In the genomic region with DNA sequence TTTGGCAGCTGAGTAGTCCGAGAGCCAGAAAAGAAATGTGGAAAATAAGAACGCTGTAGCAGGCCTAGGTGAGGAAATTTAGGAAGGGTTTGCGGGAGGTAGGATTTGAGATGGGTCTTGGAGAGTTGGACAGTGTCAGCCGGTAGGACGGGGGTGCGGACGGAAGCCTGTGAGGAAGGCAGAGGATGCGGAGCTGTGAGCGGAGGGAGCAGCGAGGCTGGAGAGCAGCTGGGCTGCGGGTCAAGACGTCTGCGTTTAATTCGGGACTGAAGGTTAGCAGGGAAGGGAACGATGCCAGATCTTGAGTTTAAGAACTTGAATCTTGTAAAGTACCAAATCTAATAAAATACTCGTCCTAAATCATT, we compare ENCODE assay signal across 6 cellular contexts. TPM values are rescaled to one million over a fixed set of nuclear protein-coding genes. Genes with fewer than 3 reads are reported as not detected.
DNase-seq lines count a peak whose midpoint lies in the region; ATAC-seq lines count a peak whose summit lies in the region.

No MANE protein-coding gene starts in this region.

- H3K27me3 Mint-ChIP-seq in CD4-positive, alpha-beta memory T cell: no peaks in the 10 kb centered on the region
- peaks cover 11% of the 10 kb centered on the region for H3K27me3 Mint-ChIP-seq in activated T-helper 2 cell treated with anti-CD3 and anti-CD28 coated beads, Interferon-gamma antibody, Interleukin-2, Interleukin-4, amounts not matched to agents 10 μg/mL and 5 μg/mL and 100 μg/mL, durations not matched to agents 14 hours and 24 hours and 36 hours (ENCODE audit: low read depth)
- H3K27me3 Mint-ChIP-seq in memory B cell: no peaks in the 10 kb centered on the region

- intact Hi-C loops in CD4-positive, alpha-beta memory T cell (cut with micrococcal nuclease): loop anchor here (2.0 kb wide), 1 partner anchor 19 kb away; no protein-coding TSS in a partner anchor
- intact Hi-C loops in activated T-helper 2 cell treated with anti-CD3 and anti-CD28 coated beads, Interferon-gamma antibody, Interleukin-2, Interleukin-4, amounts not matched to agents 10 μg/mL and 5 μg/mL and 100 μg/mL, durations not matched to agents 14 hours and 24 hours and 36 hours (cut with micrococcal nuclease): loop anchor here (2.0 kb wide), 1 partner anchor 19 kb away; no protein-coding TSS in a partner anchor

- peaks cover 7% of the 10 kb centered on the region for H3K4me1 ChIP-seq in CD4-positive, alpha-beta memory T cell (ENCODE audit: insufficient read depth, low read length)

- H3K4me1 Mint-ChIP-seq in CD4-positive, alpha-beta memory T cell: peaks cover 8 to 17% (median 11%) of the 10 kb centered on the region in 4 donors
- H3K4me1 Mint-ChIP-seq in activated T-helper 2 cell treated with anti-CD3 and anti-CD28 coated beads, Interferon-gamma antibody, Interleukin-2, Interleukin-4, amounts not matched to agents 10 μg/mL and 5 μg/mL and 100 μg/mL, durations not matched to agents 14 hours and 24 hours and 36 hours (ENCODE audit: low read depth): peaks cover 13% of the 10 kb centered on the region
- peaks cover 18% of the 10 kb centered on the region for H3K4me1 Mint-ChIP-seq in memory B cell

- peaks cover 16% of the 10 kb centered on the region for H3K36me3 ChIP-seq in CD4-positive, alpha-beta memory T cell (ENCODE audit: insufficient read depth, low read length)

- H3K27me3 ChIP-seq in CD4-positive, alpha-beta memory T cell (ENCODE audit: insufficient read depth, low read length): no peaks in the 10 kb centered on the region

- H3K9me3 Mint-ChIP-seq in CD4-positive, alpha-beta memory T cell: no peaks in the 10 kb centered on the region
- no peaks in the 10 kb centered on the region for H3K9me3 Mint-ChIP-seq in activated T-helper 2 cell treated with anti-CD3 and anti-CD28 coated beads, Interferon-gamma antibody, Interleukin-2, Interleukin-4, amounts not matched to agents 10 μg/mL and 5 μg/mL and 100 μg/mL, durations not matched to agents 14 hours and 24 hours and 36 hours
- no peaks in the 10 kb centered on the region for H3K9me3 Mint-ChIP-seq in memory B cell

- peak in 1 of 5 donors; percentile 47 for DNase-seq in CD4-positive, alpha-beta memory T cell
- no peak for DNase-seq in activated T-helper 2 cell treated with anti-CD3 and anti-CD28 coated beads, Interferon-gamma antibody, Interleukin-2, Interleukin-4, amounts not matched to agents 10 μg/mL and 5 μg/mL and 100 μg/mL, durations not matched to agents 14 hours and 24 hours and 36 hours (ENCODE audit: low spot score)
- no peak for DNase-seq in memory B cell (ENCODE audit: low spot score in 2 of 2)
- DNase-seq in stimulated activated CD8-positive, alpha-beta memory T cell treated with anti-CD3 and anti-CD28 coated beads, Interleukin-4, amount 100 ng/mL, for 48 hours: no peak

- H3K27ac Mint-ChIP-seq in CD4-positive, alpha-beta memory T cell: peak overlapping the region; percentile 7 to 95 (median 80)
- peak overlapping the region; percentile 24 for H3K27ac Mint-ChIP-seq in activated T-helper 2 cell treated with anti-CD3 and anti-CD28 coated beads, Interferon-gamma antibody, Interleukin-2, Interleukin-4, amounts not matched to agents 10 μg/mL and 5 μg/mL and 100 μg/mL, durations not matched to agents 14 hours and 24 hours and 36 hours
- peak overlapping the region; percentile 62 for H3K27ac Mint-ChIP-seq in memory B cell

- POLR2A ChIA-PET in CD4-positive, alpha-beta memory T cell (lab: Charles Lee; ENCODE audit: partially characterized antibody): interaction anchor here (0.5 to 2.4 kb wide), 10 partner anchors 21 to 1023 kb away, joined by 3 to 9 read pairs (median 4); a partner anchor contains a TSS

- H3K4me3 Mint-ChIP-seq in CD4-positive, alpha-beta memory T cell: peak overlapping the region; percentile 49 to 81 (median 74)
- peak overlapping the region; percentile 57 for H3K4me3 Mint-ChIP-seq in activated T-helper 2 cell treated with anti-CD3 and anti-CD28 coated beads, Interferon-gamma antibody, Interleukin-2, Interleukin-4, amounts not matched to agents 10 μg/mL and 5 μg/mL and 100 μg/mL, durations not matched to agents 14 hours and 24 hours and 36 hours (ENCODE audit: low read depth)
- peak overlapping the region; percentile 72 for H3K4me3 Mint-ChIP-seq in memory B cell

- H3K27ac ChIP-seq in CD4-positive, alpha-beta memory T cell (ENCODE audit: low read depth, low read length): peak overlapping the region; percentile 50

- peaks cover 10 to 35% of the 10 kb centered on the region in 2 donors for H3K36me3 Mint-ChIP-seq in CD4-positive, alpha-beta memory T cell
- peaks cover 31% of the 10 kb centered on the region for H3K36me3 Mint-ChIP-seq in activated T-helper 2 cell treated with anti-CD3 and anti-CD28 coated beads, Interferon-gamma antibody, Interleukin-2, Interleukin-4, amounts not matched to agents 10 μg/mL and 5 μg/mL and 100 μg/mL, durations not matched to agents 14 hours and 24 hours and 36 hours (ENCODE audit: low read depth)
- H3K36me3 Mint-ChIP-seq in memory B cell: peaks cover 8% of the 10 kb centered on the region

- CTCF ChIA-PET in CD4-positive, alpha-beta memory T cell (lab: Charles Lee; ENCODE audit: partially characterized antibody): interaction anchor here (1.4 to 1.9 kb wide), 2 partner anchors 20 to 22 kb away, joined by 3 to 5 read pairs; a partner anchor contains a TSS

- no peak overlapping the region for H3K4me3 ChIP-seq in CD4-positive, alpha-beta memory T cell (ENCODE audit: low read length in 2 of 2)

- ATAC-seq in memory B cell (ENCODE audit: low read depth) (no peak), GM21528 (IDR thresholded peaks at IDR 0.05; ENCODE audit: low FRiP score, unreplicated experiment) (no peak), HG03432 (IDR thresholded peaks at IDR 0.05; ENCODE audit: unreplicated experiment) (no peak)

- no peaks in the 10 kb centered on the region for H3K9me3 ChIP-seq in CD4-positive, alpha-beta memory T cell (ENCODE audit: control insufficient read depth in 1 of 2, low read length in 2 of 2)

RNA-seq across cellular contexts. Expression of a gene that starts 0.7 kb away (rescaled TPM):
- total RNA-seq in CD4-positive, alpha-beta memory T cell: 1 to 10 TPM in 1 of 2 experiments, under 1 TPM in 1; 0.96 to 1.1 TPM
- under 1 TPM in 1 of 2 donors, not detected in 1; 0.26 TPM for polyA plus RNA-seq in CD4-positive, alpha-beta memory T cell
- total RNA-seq in activated T-helper 2 cell treated with anti-CD3 and anti-CD28 coated beads, Interferon-gamma antibody, Interleukin-2, Interleukin-4, amounts not matched to agents 10 μg/mL and 5 μg/mL and 100 μg/mL, durations not matched to agents 14 hours and 24 hours and 36 hours: 1.3 and 1.6 TPM in 2 replicates

RNA-seq across cellular contexts. Expression of a gene that starts 20.2 kb away (rescaled TPM):
- total RNA-seq in CD4-positive, alpha-beta memory T cell: 100 to 1,000 TPM; 101 to 102 TPM
- 10 to 100 TPM; 65.1 to 67.8 TPM for polyA plus RNA-seq in CD4-positive, alpha-beta memory T cell
- total RNA-seq in activated T-helper 2 cell treated with anti-CD3 and anti-CD28 coated beads, Interferon-gamma antibody, Interleukin-2, Interleukin-4, amounts not matched to agents 10 μg/mL and 5 μg/mL and 100 μg/mL, durations not matched to agents 14 hours and 24 hours and 36 hours: 77.0 and 78.1 TPM in 2 replicates

RNA-seq across cellular contexts. Expression of a gene that starts 28.6 kb away (rescaled TPM):
- total RNA-seq in CD4-positive, alpha-beta memory T cell: 10 to 100 TPM; 17.0 to 24.2 TPM
- 10 to 100 TPM in 1 of 2 donors, 1 to 10 TPM in 1; 7.2 to 15.0 TPM for polyA plus RNA-seq in CD4-positive, alpha-beta memory T cell
- total RNA-seq in activated T-helper 2 cell treated with anti-CD3 and anti-CD28 coated beads, Interferon-gamma antibody, Interleukin-2, Interleukin-4, amounts not matched to agents 10 μg/mL and 5 μg/mL and 100 μg/mL, durations not matched to agents 14 hours and 24 hours and 36 hours: 14.6 and 16.3 TPM in 2 replicates

RNA-seq across cellular contexts. Expression of a gene that starts 32.6 kb away (rescaled TPM):
- 10 to 100 TPM; 69.1 to 71.2 TPM for total RNA-seq in CD4-positive, alpha-beta memory T cell
- polyA plus RNA-seq in CD4-positive, alpha-beta memory T cell: 10 to 100 TPM; 44.1 to 55.6 TPM
- total RNA-seq in activated T-helper 2 cell treated with anti-CD3 and anti-CD28 coated beads, Interferon-gamma antibody, Interleukin-2, Interleukin-4, amounts not matched to agents 10 μg/mL and 5 μg/mL and 100 μg/mL, durations not matched to agents 14 hours and 24 hours and 36 hours: 39.7 and 39.8 TPM in 2 replicates

RNA-seq across cellular contexts. Expression of a gene that starts 39.2 kb away (rescaled TPM):
- total RNA-seq in CD4-positive, alpha-beta memory T cell: under 1 TPM; 0.55 to 0.67 TPM
- not detected for polyA plus RNA-seq in CD4-positive, alpha-beta memory T cell
- 3.4 and 5.1 TPM in 2 replicates for total RNA-seq in activated T-helper 2 cell treated with anti-CD3 and anti-CD28 coated beads, Interferon-gamma antibody, Interleukin-2, Interleukin-4, amounts not matched to agents 10 μg/mL and 5 μg/mL and 100 μg/mL, durations not matched to agents 14 hours and 24 hours and 36 hours

Comparison
In these comparisons a context has a peak if more than half of its experiments do, and no peak if none do; other contexts are left out.
1. H3K27ac Mint-ChIP-seq: peak in every context shown above with its lines; median percentile 80 in CD4-positive, alpha-beta memory T cell; 62 in memory B cell; 24 in activated T-helper 2 cell treated with anti-CD3 and anti-CD28 coated beads, Interferon-gamma antibody, Interleukin-2, Interleukin-4, amounts not matched to agents 10 μg/mL and 5 μg/mL and 100 μg/mL, durations not matched to agents 14 hours and 24 hours and 36 hours.